8 cellular contexts compared by ENCODE assay signal in the genomic region with DNA sequence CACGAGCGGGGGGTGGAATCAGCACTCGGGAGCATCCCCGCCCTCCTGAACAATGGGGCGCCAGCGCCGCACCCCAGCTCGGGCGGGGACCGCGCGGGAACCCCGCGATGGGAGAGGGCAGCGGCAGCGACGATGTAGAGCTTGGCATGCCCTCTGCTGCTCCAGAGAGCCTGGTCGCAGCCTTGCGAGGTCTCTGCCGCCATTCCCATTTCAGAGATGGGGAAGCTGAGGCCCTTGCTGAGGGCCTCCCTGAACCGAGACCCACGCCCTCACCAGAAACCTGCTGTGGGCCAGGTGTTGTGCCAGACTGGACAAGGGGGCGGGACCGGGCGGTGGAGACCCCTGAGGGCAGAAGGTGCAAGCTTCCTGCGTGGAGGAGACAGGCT. TPM values are rescaled to one million over a fixed set of nuclear protein-coding genes. Genes with fewer than 3 reads are reported as not detected.
DNase-seq lines count a peak whose midpoint lies in the region; ATAC-seq and TF ChIP-seq lines count a peak whose summit lies in the region.

No MANE protein-coding gene starts in this region.

- intact Hi-C loops in adrenal gland (cut with DNase I) (no loop called here), left lung (cut with DNase I) (no loop called here), tibial artery (cut with DNase I; ENCODE audit: low total_unique reads) (no loop called here)

- no peak for TF ChIP-seq POLR2A in adrenal gland (IDR thresholded peaks at IDR 0.05)

- TF ChIP-seq CTCF in GM12864 (IDR thresholded peaks at IDR 0.05; ENCODE audit: low read depth, low read length, missing control alignments) (no peak), adrenal gland (IDR thresholded peaks at IDR 0.05) (no peak), left lung (IDR thresholded peaks at IDR 0.05) (no peak), tibial artery (IDR thresholded peaks at IDR 0.05) (no peak)

- peak overlapping the region; percentile 94 for H3K4me3 ChIP-seq in GM12864 (ENCODE audit: low read depth, low read length)
- H3K4me3 ChIP-seq in adrenal gland: peak overlapping the region in 3 of 4 donors; percentile 45 to 76 (median 51)
- H3K4me3 ChIP-seq in left lung: peak overlapping the region; percentile 82 to 88
- H3K4me3 ChIP-seq in tibial artery: peak overlapping the region; percentile 87 to 91

- H3K4me1 ChIP-seq in adrenal gland (replicated peaks in 1 of 2): peaks cover 15 to 45% of the 10 kb centered on the region in 2 donors
- H3K4me1 ChIP-seq in left lung: peaks cover 18 to 40% of the 10 kb centered on the region in 2 donors
- H3K4me1 ChIP-seq in tibial artery: peaks cover 0 to 37% (median 27%) of the 10 kb centered on the region in 4 donors

- H3K27ac ChIP-seq in adrenal gland (peak overlapping the region; percentile 63 to 90 (median 79)), left lung (peak overlapping the region; percentile 86 to 95), tibial artery (peak overlapping the region; percentile 72 to 85)

- ATAC-seq in HG02870 (IDR thresholded peaks at IDR 0.05; ENCODE audit: unreplicated experiment) (peak; percentile 24), left lung (no peak), HG03571 (IDR thresholded peaks at IDR 0.05; ENCODE audit: unreplicated experiment) (no peak)

- H3K27me3 ChIP-seq in adrenal gland (no peaks in the 10 kb centered on the region), left lung (no peaks in the 10 kb centered on the region), tibial artery (no peaks in the 10 kb centered on the region)

- WGBS in adrenal gland, 4 donors: 3 to 14% (median 5%) methylated on average over 5 to 26 of the region's 26 CpGs

- DNase-seq in GM12864 (ENCODE audit: low read depth): no peak
- DNase-seq in adrenal gland: peak in 2 of 7 donors; percentile 40 to 53
- DNase-seq in left lung: no peak
- DNase-seq in tibial artery: no peak
- no peak for DNase-seq in foreskin melanocyte
- no peak for DNase-seq in activated CD8-positive, alpha-beta memory T cell treated with anti-CD3 and anti-CD28 coated beads, Interleukin-2, amount 50 U/mL, for 48 hours

- H3K36me3 ChIP-seq in adrenal gland (replicated peaks in 1 of 2) (no peaks in the 10 kb centered on the region), left lung (no peaks in the 10 kb centered on the region), tibial artery (no peaks in the 10 kb centered on the region)

- H3K9me3 ChIP-seq in adrenal gland (replicated peaks in 1 of 3) (no peaks in the 10 kb centered on the region), left lung (no peaks in the 10 kb centered on the region), tibial artery (no peaks in the 10 kb centered on the region)

RNA-seq across cellular contexts. Expression of a gene that starts 0.6 kb away (rescaled TPM):
- 10 to 100 TPM; 13.9 to 28.5 (median 22.4) TPM for total RNA-seq in adrenal gland
- polyA plus RNA-seq in adrenal gland: 10 to 100 TPM in 1 of 3 donors, 1 to 10 TPM in 2; 3.9 to 22.4 (median 4.3) TPM
- 100 to 1,000 TPM in 1 of 2 donors, 10 to 100 TPM in 1; 75.1 to 103 TPM for total RNA-seq in left lung
